ENCODE assay signal across 29 cellular contexts in the genomic region with DNA sequence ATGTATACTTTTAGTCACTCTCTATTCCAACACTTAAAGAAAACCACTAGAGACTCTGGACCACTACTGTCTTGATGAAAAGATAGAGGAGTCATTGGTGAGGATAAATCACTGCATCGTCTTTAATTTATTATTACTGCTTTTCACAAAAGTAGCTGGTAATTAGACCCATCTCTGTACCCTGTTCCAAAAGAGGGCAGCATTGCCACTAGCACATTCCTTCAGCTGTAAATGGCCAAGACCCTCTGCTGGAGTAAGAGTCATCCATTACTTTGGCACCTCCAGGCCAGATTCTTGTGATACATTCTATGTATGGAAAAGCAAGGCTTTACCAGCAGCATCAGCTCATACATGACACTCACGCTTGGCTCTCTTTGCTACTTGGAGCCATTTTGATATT. TPM values are rescaled to one million over a fixed set of nuclear protein-coding genes. Genes with fewer than 3 reads are reported as not detected.
DNase-seq lines count a peak whose midpoint lies in the region; ATAC-seq and TF ChIP-seq lines count a peak whose summit lies in the region.
"Had no signal": no experiment of that assay in that cellular context is flagged by ENCODE, and none has a peak within 500 bp of the region (broad histone marks: within the 10 kb centered on the region; RNA-seq: fewer than 3 reads in every experiment).

No MANE protein-coding gene starts in this region.

- H3K9ac ChIP-seq in HCT116 (ENCODE audit: low read length) = no peak overlapping the region
- H3K9ac ChIP-seq: BLaER1 had no signal

- no peaks in the 10 kb centered on the region for H3K9me2 ChIP-seq in HCT116 (ENCODE audit: insufficient read depth)

- H4K20me1 ChIP-seq in HCT116 (ENCODE audit: insufficient read depth) = no peaks in the 10 kb centered on the region
- H4K20me1 ChIP-seq: BLaER1 had no signal

- H3K27ac Mint-ChIP-seq in activated T-helper 17 cell treated with anti-CD3 and anti-CD28 coated beads, Interleukin-2, amount 50 U/mL, for 72 hours = no peak overlapping the region
- peak overlapping the region in 5 of 6 donors; percentile 24 to 83 (median 80) for H3K27ac Mint-ChIP-seq in naive B cell

- no peaks in the 10 kb centered on the region for H3K27me3 ChIP-seq in HCT116 (ENCODE audit: insufficient read depth, low read length)
- H3K27me3 ChIP-seq: adrenal gland, BLaER1, esophagus muscularis mucosa, sigmoid colon, testis had no signal

- peaks cover 9% of the 10 kb centered on the region for H3K4me1 Mint-ChIP-seq in activated T-helper 17 cell treated with anti-CD3 and anti-CD28 coated beads, Interleukin-2, amount 50 U/mL, for 72 hours
- H3K4me1 Mint-ChIP-seq in naive B cell = peaks cover 8 to 17% (median 16%) of the 10 kb centered on the region in 3 donors

- TF ChIP-seq CTCF in C4-2B (conservative IDR thresholded peaks at IDR 0.05) (peak; percentile 5; the same call in 1 of the 2 replicates), HCT116 (IDR thresholded peaks at IDR 0.05 in 2 of 3, conservative IDR thresholded peaks at IDR 0.05 in 1 of 3; ENCODE audit: borderline replicate concordance in 1 of 3, insufficient read depth in 1 of 3, low read depth in 2 of 3, low read length in 2 of 3) (no peak)

- no peak overlapping the region for H2AFZ ChIP-seq in HCT116 (ENCODE audit: low read depth, low read length, poor library complexity, severe bottlenecking)

- H3K9me3 Mint-ChIP-seq in activated T-helper 17 cell treated with anti-CD3 and anti-CD28 coated beads, Interleukin-2, amount 50 U/mL, for 72 hours = no peaks in the 10 kb centered on the region
- H3K9me3 Mint-ChIP-seq in naive B cell = peaks cover 0 to 2% (median 0%) of the 10 kb centered on the region in 7 donors

- H3K4me3 Mint-ChIP-seq in activated T-helper 17 cell treated with anti-CD3 and anti-CD28 coated beads, Interleukin-2, amount 50 U/mL, for 72 hours = peak overlapping the region; percentile 72
- no peak overlapping the region for H3K4me3 Mint-ChIP-seq in naive B cell

- no peak overlapping the region for H3K4me3 ChIP-seq in HCT116 (replicated peaks in 1 of 2; ENCODE audit: low read depth in 1 of 2, low read length in 2 of 2)
- H3K4me3 ChIP-seq: adrenal gland, BLaER1, esophagus muscularis mucosa, prostate gland, sigmoid colon, testis had no signal

- H3K9me3 ChIP-seq in HCT116 (ENCODE audit: control insufficient read depth in 1 of 2, insufficient read depth in 1 of 2, low read depth in 1 of 2, low read length in 2 of 2) = no peaks in the 10 kb centered on the region
- H3K9me3 ChIP-seq: adrenal gland, BLaER1, esophagus muscularis mucosa, prostate gland, sigmoid colon, testis had no signal

- H3K27ac ChIP-seq in C4-2B (no peak overlapping the region), HCT116 (ENCODE audit: low read depth, low read length) (no peak overlapping the region)
- H3K27ac ChIP-seq: adrenal gland, BLaER1, esophagus muscularis mucosa, prostate gland, RWPE1, testis had no signal

- no peak for ATAC-seq in HCT116
- no peak for ATAC-seq in activated T-helper 17 cell treated with anti-CD3 and anti-CD28 coated beads, Interleukin-2, amount 50 U/mL, for 72 hours (replicated peaks)
- no peak for ATAC-seq in naive B cell (ENCODE audit: low read depth in 2 of 2)
- ATAC-seq in HG02840 (IDR thresholded peaks at IDR 0.05; ENCODE audit: low FRiP score, unreplicated experiment) = no peak
- ATAC-seq: left cardiac atrium had no signal

- no peaks in the 10 kb centered on the region for H3K36me3 ChIP-seq in HCT116 (ENCODE audit: control insufficient read depth in 1 of 2, insufficient read depth in 2 of 2, low read length in 2 of 2)
- H3K36me3 ChIP-seq: adrenal gland, BLaER1, esophagus muscularis mucosa, prostate gland, sigmoid colon had no signal

- H3K36me3 Mint-ChIP-seq in activated T-helper 17 cell treated with anti-CD3 and anti-CD28 coated beads, Interleukin-2, amount 50 U/mL, for 72 hours (ENCODE audit: low read depth) = no peaks in the 10 kb centered on the region
- H3K36me3 Mint-ChIP-seq in naive B cell = no peaks in the 10 kb centered on the region

- no peaks in the 10 kb centered on the region for H3K4me1 ChIP-seq in HCT116 (ENCODE audit: control insufficient read depth in 1 of 2, insufficient read depth in 2 of 2, low read length in 2 of 2)
- H3K4me1 ChIP-seq: adrenal gland, prostate gland, sigmoid colon, testis had no signal

- CTCF ChIA-PET in HCT116 (lab: Charles Lee) = no interaction called here

- RAD21 ChIA-PET in HCT116 (lab: Charles Lee; ENCODE audit: low non-redundant PET in 1 of 2, low total read pairs in 2 of 2, uncharacterized antibody in 2 of 2, unreplicated experiment in 2 of 2) = no interaction called here

- H3K79me2 ChIP-seq in HCT116 (ENCODE audit: insufficient read depth, low read length) = no peaks in the 10 kb centered on the region

- DNase-seq in HCT116 (ENCODE audit: low read depth, low spot score) (no peak), naive B cell (no peak), cardiac septum (ENCODE audit: low spot score) (no peak), amniotic stem cell (lab: John Stamatoyannopoulos, UW) (no peak), A172 (ENCODE audit: low spot score) (no peak)
- DNase-seq: activated CD4-positive, alpha-beta T cell treated with anti-CD3 and anti-CD28 coated beads for 1 hour; activated naive CD4-positive, alpha-beta T cell treated with Interleukin-2 at 50 U/mL for 16 hours; activated T-cell treated with anti-CD3 and anti-CD28 coated beads, Interleukin-2, amount 50 U/mL, for 48 hours; adrenal gland; Calu3; cortex of kidney; GOT3; IMR-90; left cardiac atrium; mammary epithelial cell; NCI-H1092; NCI-H187 treated with DMSO at 0.1 percent for 48 hours; NCI-H524 treated with DMSO at 0.1 percent for 48 hours; sigmoid colon; stimulated activated CD4-positive, alpha-beta T cell treated with anti-CD3 and anti-CD28 coated beads, Interleukin-4, amount 100 ng/mL, for 4 hours; stimulated activated naive CD4-positive, alpha-beta T cell; testis had no signal

- BruUV-seq in HCT116 (replicated peaks; lab: Mats Ljungman, UMichigan) = no TSS peak

- TF ChIP-seq POLR2A in HCT116 (IDR thresholded peaks at IDR 0.05; ENCODE audit: borderline replicate concordance, extremely low read depth, insufficient read depth, insufficient read length) = no peak

- POLR2A ChIA-PET in HCT116 (lab: Charles Lee) = no interaction called here

- no peak overlapping the region for H3K4me2 ChIP-seq in HCT116 (ENCODE audit: low read length)

- H3K27me3 Mint-ChIP-seq in activated T-helper 17 cell treated with anti-CD3 and anti-CD28 coated beads, Interleukin-2, amount 50 U/mL, for 72 hours = peaks cover 16% of the 10 kb centered on the region
- peaks cover 10 to 14% (median 11%) of the 10 kb centered on the region in 3 donors for H3K27me3 Mint-ChIP-seq in naive B cell

- intact Hi-C loops in HCT116 (cut with micrococcal nuclease) (no loop called here), cardiac septum (cut with DNase I) (no loop called here)

- TF ChIP-seq RAD21 in HCT116 (IDR thresholded peaks at IDR 0.05; ENCODE audit: low read depth) = peak; percentile 26; the same call in 1 of the 2 replicates

TF ChIP-seq in HCT116, 20 proteins besides CTCF, POLR2A, EP300 and RAD21 (continues in another document):
- TF ChIP-seq JUND (IDR thresholded peaks at IDR 0.05) (no peak), YY1 (IDR thresholded peaks at IDR 0.05; ENCODE audit: extremely low read depth, insufficient replicate concordance, low read depth, low read length) (no peak), ELF1 (IDR thresholded peaks at IDR 0.05; ENCODE audit: borderline replicate concordance, low read depth) (no peak), SRF (IDR thresholded peaks at IDR 0.05; ENCODE audit: low read depth) (no peak), ZNF274 (IDR thresholded peaks at IDR 0.05; ENCODE audit: low read depth, low read length) (no peak), EZH2 (IDR thresholded peaks at IDR 0.05) (no peak), TCF7L2 (IDR thresholded peaks at IDR 0.05; ENCODE audit: borderline replicate concordance, extremely low read depth, insufficient read depth, insufficient read length) (no peak), EZH2phosphoT487 (IDR thresholded peaks at IDR 0.05; ENCODE audit: borderline replicate concordance) (no peak), SP1 (IDR thresholded peaks at IDR 0.05; ENCODE audit: low read depth) (no peak), CEBPB (IDR thresholded peaks at IDR 0.05; ENCODE audit: low read depth) (no peak), ZFX (IDR thresholded peaks at IDR 0.05) (no peak), POLR2AphosphoS5 (IDR thresholded peaks at IDR 0.05; ENCODE audit: low read depth, low read length) (no peak), FOSL1 (IDR thresholded peaks at IDR 0.05; ENCODE audit: low read depth) (no peak)
- TF ChIP-seq, protein P1, sequence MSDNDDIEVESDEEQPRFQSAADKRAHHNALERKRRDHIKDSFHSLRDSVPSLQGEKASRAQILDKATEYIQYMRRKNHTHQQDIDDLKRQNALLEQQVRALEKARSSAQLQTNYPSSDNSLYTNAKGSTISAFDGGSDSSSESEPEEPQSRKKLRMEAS (IDR thresholded peaks at IDR 0.05) = no peak
- TF ChIP-seq, protein P2, sequence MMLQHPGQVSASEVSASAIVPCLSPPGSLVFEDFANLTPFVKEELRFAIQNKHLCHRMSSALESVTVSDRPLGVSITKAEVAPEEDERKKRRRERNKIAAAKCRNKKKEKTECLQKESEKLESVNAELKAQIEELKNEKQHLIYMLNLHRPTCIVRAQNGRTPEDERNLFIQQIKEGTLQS (IDR thresholded peaks at IDR 0.05) = no peak

RNA-seq across cellular contexts. Expression of a gene that starts 49.5 kb away (rescaled TPM):
- total RNA-seq in HCT116 (2021; ENCODE audit: unreplicated experiment) (53.5 TPM), cardiac septum (26.2 TPM)
- 35.1 and 41.9 TPM in 2 replicates for polyA plus RNA-seq in HCT116 (2012)
- total RNA-seq in activated T-helper 17 cell treated with anti-CD3 and anti-CD28 coated beads, Interleukin-2, amount 50 U/mL, for 72 hours = 10 to 100 TPM; 32.3 to 50.2 TPM
- 10 to 100 TPM; 14.0 to 25.8 (median 22.8) TPM for polyA plus RNA-seq in naive B cell (ENCODE audit: low read depth in 6 of 6)
- total RNA-seq in A172 (2014; rRNA removed; shearing (Covaris generic)) = 9.0 and 12.6 TPM in 2 replicates
